Comparison of ENCODE assay signal across 8 cellular contexts in genomic region chr7:25180946-25181345, GRCh38. TPM values are rescaled to one million over a fixed set of nuclear protein-coding genes. Genes with fewer than 3 reads are reported as not detected.
A peak's percentile ranks its signal among the peaks of the same experiment; 100 is the strongest.
DNase-seq lines count a peak whose midpoint lies in the region; ATAC-seq and TF ChIP-seq lines count a peak whose summit lies in the region.

No MANE protein-coding gene starts in this region.

- peak overlapping the region; percentile 93 for H3K27ac Mint-ChIP-seq in stimulated activated naive B cell treated with anti-CD40 and anti-IgM and Interleukin-4, amounts not matched to agents 10 μg/mL and 1 μg/mL and 100 μg/mL, for 72 hours

- TF ChIP-seq EP300 in gastroesophageal sphincter (IDR thresholded peaks at IDR 0.05) = no peak

- H3K27ac ChIP-seq in VCaP (peak overlapping the region; percentile 63; the same call in 1 of the 2 replicates), gastroesophageal sphincter (peak overlapping the region in 3 of 4 donors; percentile 85 to 92 (median 89))

- TF ChIP-seq CTCF in VCaP (conservative IDR thresholded peaks at IDR 0.05) (no peak), gastroesophageal sphincter (IDR thresholded peaks at IDR 0.05) (no peak)

- peaks cover 8 to 24% of the 10 kb centered on the region in 2 donors for H3K27me3 Mint-ChIP-seq in stimulated activated naive B cell treated with anti-CD40 and anti-IgM and Interleukin-4, amounts not matched to agents 10 μg/mL and 1 μg/mL and 100 μg/mL, for 72 hours

- H3K4me3 ChIP-seq in gastroesophageal sphincter = peak overlapping the region in 1 of 2 donors; percentile 87

- H3K36me3 ChIP-seq in gastroesophageal sphincter = no peaks in the 10 kb centered on the region

- H3K4me3 Mint-ChIP-seq in stimulated activated naive B cell treated with anti-CD40 and anti-IgM and Interleukin-4, amounts not matched to agents 10 μg/mL and 1 μg/mL and 100 μg/mL, for 72 hours = peak overlapping the region; percentile 94 to 97

- TF ChIP-seq POLR2A in gastroesophageal sphincter (IDR thresholded peaks at IDR 0.05) = no peak

- peaks cover 0 to 1% of the 10 kb centered on the region in 2 donors for H3K9me3 Mint-ChIP-seq in stimulated activated naive B cell treated with anti-CD40 and anti-IgM and Interleukin-4, amounts not matched to agents 10 μg/mL and 1 μg/mL and 100 μg/mL, for 72 hours

- no peaks in the 10 kb centered on the region for H3K27me3 ChIP-seq in gastroesophageal sphincter

- 71 to 80% methylated on average over 5 to 7 of the region's 7 CpGs for whole genome bisulfite sequencing in gastroesophageal sphincter (ENCODE audit: low coverage in 1 of 2), 2 donors

- peaks cover 12 to 23% of the 10 kb centered on the region in 2 donors for H3K4me1 Mint-ChIP-seq in stimulated activated naive B cell treated with anti-CD40 and anti-IgM and Interleukin-4, amounts not matched to agents 10 μg/mL and 1 μg/mL and 100 μg/mL, for 72 hours

- H3K9me3 ChIP-seq in gastroesophageal sphincter = no peaks in the 10 kb centered on the region

- DNase-seq in NCI-H524 (lab: John Stamatoyannopoulos, UW) (peak; percentile 3 to 24), NCI-H524 treated with DMSO at 0.1 percent for 48 hours (lab: John Stamatoyannopoulos, UW) (no peak), NK-92 (lab: John Stamatoyannopoulos, UW; ENCODE audit: unreplicated experiment) (no peak), C1 segment of cervical spinal cord (lab: John Stamatoyannopoulos, UW) (no peak), NCI-H510A (lab: John Stamatoyannopoulos, UW) (no peak)
- no peak for DNase-seq in stimulated activated naive B cell treated with anti-CD40 and anti-IgM and Interleukin-4, amounts not matched to agents 10 μg/mL and 1 μg/mL and 100 μg/mL, for 72 hours

- no peak for ATAC-seq in gastroesophageal sphincter
- no peak for ATAC-seq in stimulated activated naive B cell treated with anti-CD40 and anti-IgM and Interleukin-4, amounts not matched to agents 10 μg/mL and 1 μg/mL and 100 μg/mL, for 72 hours (replicated peaks)

- H3K36me3 Mint-ChIP-seq in stimulated activated naive B cell treated with anti-CD40 and anti-IgM and Interleukin-4, amounts not matched to agents 10 μg/mL and 1 μg/mL and 100 μg/mL, for 72 hours = peaks cover 0 to 17% of the 10 kb centered on the region in 2 donors

- H3K4me1 ChIP-seq in gastroesophageal sphincter = peaks cover 0 to 18% (median 3%) of the 10 kb centered on the region in 3 donors

RNA-seq across cellular contexts. Expression of gene NPVF, which starts 47.3 kb away (rescaled TPM):
- total RNA-seq in gastroesophageal sphincter = not detected

RNA-seq across cellular contexts. Expression of gene CYCS, which starts 55.9 kb away (rescaled TPM):
- 10 to 100 TPM; 44.2 to 61.2 (median 48.5) TPM for total RNA-seq in gastroesophageal sphincter

Comparison
In these comparisons a context has a peak if more than half of its experiments do, and no peak if none do; other contexts are left out.
1. DNase-seq: peak in NCI-H524 (2 of 2); none in NCI-H524 treated with DMSO at 0.1 percent for 48 hours (single experiment), stimulated activated naive B cell treated with anti-CD40 and anti-IgM and Interleukin-4, amounts not matched to agents 10 μg/mL and 1 μg/mL and 100 μg/mL, for 72 hours (single experiment), NK-92 (single experiment), C1 segment of cervical spinal cord (0 of 14) and NCI-H510A (single experiment).